ENCODE assay signal across 8 cellular contexts in genomic region chr6:155395339-155395738, GRCh38.
"Had no signal": no experiment of that assay in that cellular context is flagged by ENCODE, and none has a peak within 500 bp of the region (broad histone marks: within the 10 kb centered on the region; RNA-seq: fewer than 3 reads in every experiment).

No MANE protein-coding gene starts in this region.

- ATAC-seq: GM12878 had no signal

- H3K4me3 ChIP-seq: GM12878 had no signal

- DNase-seq: GDM1, GF-D8 had no signal

- FAIRE-seq: G401.6, GM12878, GM12891, GM12892, GM18507, GM19239 had no signal
